8 cellular contexts compared by ENCODE assay signal in the genomic region with DNA sequence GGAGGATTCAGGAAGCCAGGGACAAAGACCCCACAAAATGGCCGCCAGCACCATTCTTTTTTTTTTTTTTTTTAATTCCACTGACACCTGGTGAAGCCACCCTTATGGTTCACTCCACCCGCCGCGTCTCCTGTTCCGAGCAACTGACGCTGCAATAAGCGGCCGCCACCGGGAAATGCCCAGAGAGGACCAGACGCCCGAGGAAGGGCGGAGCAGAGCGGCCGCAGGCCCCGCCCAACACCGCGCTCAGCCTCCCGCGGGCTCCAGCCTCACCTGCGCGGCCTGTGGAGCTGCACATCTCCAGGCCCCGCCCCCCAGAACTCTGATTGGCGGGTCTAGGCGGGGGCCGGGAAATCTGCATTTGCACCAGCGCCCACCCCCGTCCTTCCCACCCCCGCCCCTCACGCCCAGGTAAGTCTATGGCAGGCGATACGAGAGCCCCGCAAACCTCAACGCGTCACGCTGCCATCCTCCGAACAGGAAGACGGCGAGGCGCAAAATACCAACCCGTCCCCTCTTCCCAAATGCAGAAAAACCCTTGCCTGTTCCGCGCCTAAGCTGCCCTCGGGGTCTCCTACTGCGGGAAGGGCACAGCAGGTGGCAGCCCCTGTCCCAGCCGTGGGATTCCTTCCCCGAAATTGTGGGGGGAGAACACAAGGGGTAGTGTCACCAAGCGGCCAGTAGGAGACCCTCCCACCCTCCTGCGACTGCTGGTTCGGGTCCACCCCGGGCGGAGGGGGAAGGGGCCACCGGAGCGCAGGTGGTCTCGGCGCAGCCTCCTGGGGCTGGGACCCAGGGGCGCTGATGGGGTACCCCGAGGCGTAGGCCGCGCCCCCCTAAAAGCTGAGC. TPM values are rescaled to one million over a fixed set of nuclear protein-coding genes. Genes with fewer than 3 reads are reported as not detected.
DNase-seq lines count a peak whose midpoint lies in the region; ATAC-seq and TF ChIP-seq lines count a peak whose summit lies in the region.

No MANE protein-coding gene starts in this region.

- ATAC-seq in GM21360 (IDR thresholded peaks at IDR 0.05; ENCODE audit: unreplicated experiment) (peak; percentile 77), GM19452 (IDR thresholded peaks at IDR 0.05; ENCODE audit: unreplicated experiment) (no peak)
- ATAC-seq in stimulated activated memory B cell treated with anti-CD40 and anti-IgM and Interleukin-4, amounts not matched to agents 10 μg/mL and 1 μg/mL and 100 μg/mL, for 72 hours: peak; percentile 52

- H3K4me2 ChIP-seq in fibroblast of lung (ENCODE audit: extremely low read depth, insufficient read depth, low read length): peak overlapping the region; percentile 94

- CTCF ChIA-PET in A673 (lab: Charles Lee): no interaction called here

- POLR2A ChIA-PET in A673 (lab: Charles Lee; ENCODE audit: low non-redundant PET): no interaction called here

- H3K27ac ChIP-seq in A673 (ENCODE audit: low read depth, low read length, poor library complexity, severe bottlenecking) (peak overlapping the region; percentile 65), fibroblast of lung (ENCODE audit: insufficient read depth, low read length) (peak overlapping the region; percentile 49), muscle layer of colon (ENCODE audit: low read depth, low read length) (peak overlapping the region; percentile 56)

- peak overlapping the region; percentile 76 for H2AFZ ChIP-seq in fibroblast of lung (ENCODE audit: low read length)

- TF ChIP-seq CTCF in A673 (conservative IDR thresholded peaks at IDR 0.05; ENCODE audit: low read depth, low read length) (peak; percentile 47), fibroblast of lung (conservative IDR thresholded peaks at IDR 0.05 in 1 of 2, IDR thresholded peaks at IDR 0.05 in 1 of 2; ENCODE audit: low read depth in 1 of 2, low read length in 2 of 2) (peak; percentile 22 to 34)

- H3K4me3 ChIP-seq in A673 (ENCODE audit: low read depth, low read length, poor library complexity, severe bottlenecking): peak overlapping the region; percentile 91
- peak overlapping the region; percentile 85 to 94 (median 88) for H3K4me3 ChIP-seq in fibroblast of lung (replicated peaks in 1 of 4; ENCODE audit: control extremely low read depth in 1 of 4, insufficient read depth in 1 of 4, low read depth in 3 of 4, low read length in 4 of 4)
- peak overlapping the region; percentile 68 to 86 for H3K4me3 ChIP-seq in muscle layer of colon (ENCODE audit: low read depth in 1 of 2, low read length in 2 of 2)

- BruUV-seq in A673 (replicated peaks; lab: Mats Ljungman, UMichigan): no TSS peak

- no peak overlapping the region for H3K27ac Mint-ChIP-seq in stimulated activated memory B cell treated with anti-CD40 and anti-IgM and Interleukin-4, amounts not matched to agents 10 μg/mL and 1 μg/mL and 100 μg/mL, for 72 hours

- H3K27me3 ChIP-seq in A673 (replicated peaks; ENCODE audit: insufficient read depth, low read depth, low read length, poor library complexity) (no peaks in the 10 kb centered on the region), fibroblast of lung (ENCODE audit: control insufficient read depth, insufficient read depth, low read length) (no peaks in the 10 kb centered on the region), muscle layer of colon (ENCODE audit: control insufficient read depth in 1 of 2, insufficient read depth in 2 of 2, low read length in 2 of 2) (no peaks in the 10 kb centered on the region)

- H3K4me3 Mint-ChIP-seq in stimulated activated memory B cell treated with anti-CD40 and anti-IgM and Interleukin-4, amounts not matched to agents 10 μg/mL and 1 μg/mL and 100 μg/mL, for 72 hours: peak overlapping the region; percentile 29

- no peaks in the 10 kb centered on the region for H4K20me1 ChIP-seq in fibroblast of lung (ENCODE audit: control insufficient read depth, extremely low read depth, insufficient read depth, low read length)

- H3K9me3 ChIP-seq in A673 (ENCODE audit: low read depth, low read length, poor library complexity, severe bottlenecking) (no peaks in the 10 kb centered on the region), fibroblast of lung (ENCODE audit: control insufficient read depth, insufficient read depth, low read depth, low read length) (no peaks in the 10 kb centered on the region), muscle layer of colon (ENCODE audit: low read length) (no peaks in the 10 kb centered on the region)

- intact Hi-C loops in A673 (cut with micrococcal nuclease; ENCODE audit: unreplicated experiment): loop anchor here (10.0 kb wide), 1 partner anchor 132 kb away; no protein-coding TSS in a partner anchor

- peaks cover 9% of the 10 kb centered on the region for H3K4me1 ChIP-seq in A673 (ENCODE audit: insufficient read depth, low read length, poor library complexity, severe bottlenecking)
- H3K4me1 ChIP-seq in fibroblast of lung (ENCODE audit: control insufficient read depth, extremely low read depth, insufficient read depth, low read length): no peaks in the 10 kb centered on the region
- H3K4me1 ChIP-seq in muscle layer of colon (ENCODE audit: insufficient read depth, low read length): peaks cover 4% of the 10 kb centered on the region

- H3K9me3 Mint-ChIP-seq in stimulated activated memory B cell treated with anti-CD40 and anti-IgM and Interleukin-4, amounts not matched to agents 10 μg/mL and 1 μg/mL and 100 μg/mL, for 72 hours: no peaks in the 10 kb centered on the region

- no peaks in the 10 kb centered on the region for H3K36me3 Mint-ChIP-seq in stimulated activated memory B cell treated with anti-CD40 and anti-IgM and Interleukin-4, amounts not matched to agents 10 μg/mL and 1 μg/mL and 100 μg/mL, for 72 hours

- H3K9ac ChIP-seq in fibroblast of lung (ENCODE audit: insufficient read depth, low read length): peak overlapping the region; percentile 68
- peak overlapping the region; percentile 57 for H3K9ac ChIP-seq in muscle layer of colon (ENCODE audit: low read length)

- H3K79me2 ChIP-seq in fibroblast of lung (ENCODE audit: control insufficient read depth, insufficient read depth, low read length): no peaks in the 10 kb centered on the region

- peaks cover 9% of the 10 kb centered on the region for H3K4me1 Mint-ChIP-seq in stimulated activated memory B cell treated with anti-CD40 and anti-IgM and Interleukin-4, amounts not matched to agents 10 μg/mL and 1 μg/mL and 100 μg/mL, for 72 hours

- H3K36me3 ChIP-seq in A673 (ENCODE audit: insufficient read depth, low read length, poor library complexity, severe bottlenecking) (no peaks in the 10 kb centered on the region), fibroblast of lung (ENCODE audit: control insufficient read depth, insufficient read depth, low read length) (no peaks in the 10 kb centered on the region), muscle layer of colon (ENCODE audit: insufficient read depth, low read length) (no peaks in the 10 kb centered on the region)

- peaks cover 42% of the 10 kb centered on the region for H3K27me3 Mint-ChIP-seq in stimulated activated memory B cell treated with anti-CD40 and anti-IgM and Interleukin-4, amounts not matched to agents 10 μg/mL and 1 μg/mL and 100 μg/mL, for 72 hours

- peak; percentile 58 for DNase-seq in A673 (ENCODE audit: low spot score)
- DNase-seq in NCI-H345 (lab: John Stamatoyannopoulos, UW): peak; percentile 98
- peak; percentile 49 for DNase-seq in activated T-cell treated with anti-CD3 and anti-CD28 coated beads for 48 hours (ENCODE audit: low read depth)
- peak; percentile 25 to 36 for DNase-seq in fibroblast of lung (ENCODE audit: low read depth in 2 of 2)

RNA-seq across cellular contexts. Expression of a gene that starts 0.9 kb away (rescaled TPM):
- 31.2 and 34.8 TPM in 2 replicates for total RNA-seq in A673 (2021)
- 53.7 and 96.3 TPM in 2 replicates for total RNA-seq in fibroblast of lung
- 23.3 and 28.3 TPM in 2 replicates for polyA plus RNA-seq in fibroblast of lung
- 24.5 and 25.4 TPM in 2 replicates for polyA plus RNA-seq in fibroblast of lung (2012)
- 68.6 and 96.0 TPM in 2 replicates for polyA minus RNA-seq in fibroblast of lung (ENCODE audit: low replicate concordance)

RNA-seq across cellular contexts. Expression of a gene that starts 35.1 kb away (rescaled TPM):
- total RNA-seq in A673 (2021) (17.7 and 18.4 TPM in 2 replicates), fibroblast of lung (0.51 and 1.5 TPM in 2 replicates)
- polyA plus RNA-seq in fibroblast of lung: 0.15 and 0.32 TPM in 2 replicates
- 0.02 and 0.15 TPM in 2 replicates for polyA plus RNA-seq in fibroblast of lung (2012)
- 0.82 TPM in 1 of 2 replicates, not detected in the other for polyA minus RNA-seq in fibroblast of lung (ENCODE audit: low replicate concordance)

Comparison
In these comparisons a context has a peak if more than half of its experiments do, and no peak if none do; other contexts are left out.
1. DNase-seq: peak in every context shown above with its lines; median percentile 98 in NCI-H345; 58 in A673; 49 in activated T-cell treated with anti-CD3 and anti-CD28 coated beads for 48 hours; 30 in fibroblast of lung.